11 cellular contexts compared by ENCODE assay signal in genomic region chr11:266676-267439, GRCh38. TPM values are rescaled to one million over a fixed set of nuclear protein-coding genes. Genes with fewer than 3 reads are reported as not detected.
DNase-seq lines count a peak whose midpoint lies in the region; ATAC-seq, FAIRE-seq and TF ChIP-seq lines count a peak whose summit lies in the region.
"Had no signal": no experiment of that assay in that cellular context is flagged by ENCODE, and none has a peak within 500 bp of the region (broad histone marks: within the 10 kb centered on the region; RNA-seq: fewer than 3 reads in every experiment).

No MANE protein-coding gene starts in this region.

- TF ChIP-seq EP300 in GM12878 (IDR thresholded peaks at IDR 0.05; ENCODE audit: borderline replicate concordance in 1 of 2, control insufficient read depth in 1 of 2, low read depth in 2 of 2, low read length in 2 of 2), result no peak

- 60% methylated on average over 4 of the region's 13 CpGs for WGBS in GM12878 (ENCODE audit: insufficient coverage, insufficient replicate concordance, low lambda C conversion rate, missing lambda C conversion rate)

- no peak overlapping the region for H3K4me2 ChIP-seq in GM12878 (ENCODE audit: control insufficient read depth, insufficient read depth)

- no peak for DNase-seq in activated CD4-positive, CD25-positive, alpha-beta regulatory T cell (lab: John Stamatoyannopoulos, UW)
- DNase-seq in SKM-1 (lab: John Stamatoyannopoulos, UW; ENCODE audit: unreplicated experiment) (peak; percentile 61), GM12878 (ENCODE audit: low read depth, low spot score) (no peak), NCI-H510A treated with DMSO at 0.1 percent for 48 hours (lab: John Stamatoyannopoulos, UW) (no peak), hepatic stellate cell (ENCODE audit: low spot score) (no peak)
- peak; percentile 40 for DNase-seq in stimulated activated CD4-positive, alpha-beta T cell treated with anti-CD3 and anti-CD28 coated beads, Interleukin-4, amount 100 ng/mL, for 24 hours

- intact Hi-C loops in GM12878 (cut with micrococcal nuclease; ENCODE audit: unreplicated experiment), result loop anchor here (10.0 kb wide), 1 partner anchor 88 kb away; no protein-coding TSS in a partner anchor

- SMC1A ChIA-PET in GM12878 (lab: Charles Lee; ENCODE audit: uncharacterized antibody, unreplicated experiment), result interaction anchor here (0.9 to 2.7 kb wide), 9 partner anchors 10 to 89 kb away, joined by 3 to 8 read pairs (median 4); partner anchors contain the start of genes BET1L and RIC8A

- in situ Hi-C loops in GM12878 (cut with MboI), result no loop called here

- peaks cover 14% of the 10 kb centered on the region for H3K4me1 ChIP-seq in GM12878 (ENCODE audit: control insufficient read depth, insufficient read depth, low read length)
- H3K4me1 ChIP-seq: right lobe of liver had no signal

- no peak overlapping the region for H3K27ac ChIP-seq in GM12878 (ENCODE audit: control insufficient read depth, insufficient read depth)

- no peaks in the 10 kb centered on the region for H3K27me3 ChIP-seq in GM12878 (replicated peaks in 1 of 2; ENCODE audit: control insufficient read depth in 2 of 2, insufficient read depth in 2 of 2, low read length in 1 of 2)
- H3K27me3 ChIP-seq: right lobe of liver had no signal

- H3K36me3 ChIP-seq in GM12878 (ENCODE audit: control insufficient read depth in 2 of 2, insufficient read depth in 2 of 2, low read length in 1 of 2), result no peaks in the 10 kb centered on the region
- H3K36me3 ChIP-seq: right lobe of liver had no signal

- no TSS peak for BruUV-seq in GM12878 (replicated peaks; lab: Mats Ljungman, UMichigan)

- TF ChIP-seq POLR2A in GM12878 (IDR thresholded peaks at IDR 0.05; ENCODE audit: low read depth, low read length), result no peak

- CTCF ChIA-PET in GM12878 (lab: Yijun Ruan, JAX), result interaction anchor here (0.9 to 4.2 kb wide), 6 partner anchors 9 to 183 kb away, joined by 3 to 37 read pairs (median 4); partner anchors contain the start of gene IFITM2

- no peak overlapping the region for H3K9ac ChIP-seq in GM12878 (ENCODE audit: control insufficient read depth, insufficient read depth, low read length)

- H3K4me3 ChIP-seq in GM12878, result no peak overlapping the region

- peak overlapping the region; percentile 29 for H2AFZ ChIP-seq in GM12878 (ENCODE audit: control insufficient read depth, low read depth, low read length)

- peaks cover 7% of the 10 kb centered on the region for H3K79me2 ChIP-seq in GM12878 (ENCODE audit: control insufficient read depth, insufficient read depth, low read length)

- TF ChIP-seq RAD21 in GM12878 (IDR thresholded peaks at IDR 0.05; ENCODE audit: insufficient read depth, low read depth, low read length), result no peak

- POLR2A ChIA-PET in GM12878 (lab: Charles Lee), result interaction anchor here (1.1 to 2.5 kb wide), 7 partner anchors 9 to 88 kb away, joined by 3 to 35 read pairs (median 11); partner anchors contain the start of genes BET1L, PGGHG and RIC8A

- RAD21 ChIA-PET in GM12878 (lab: Charles Lee; ENCODE audit: unreplicated experiment), result interaction anchor here (1.5 to 2.2 kb wide), 4 partner anchors 59 to 88 kb away, joined by 4 to 36 read pairs (median 7); partner anchors contain the start of genes BET1L and RIC8A

- ATAC-seq in activated CD4-positive, CD25-positive, alpha-beta regulatory T cell treated with anti-CD3 and anti-CD28 coated beads, Interleukin-2, amount 50 U/mL, for 24 hours, result peak; percentile 84
- no peak for ATAC-seq in GM12878
- no peak for ATAC-seq in GM21447 (IDR thresholded peaks at IDR 0.05; ENCODE audit: unreplicated experiment)

- no peaks in the 10 kb centered on the region for H4K20me1 ChIP-seq in GM12878 (ENCODE audit: control insufficient read depth, insufficient read depth)

- no peak for FAIRE-seq in GM12878 (lab: Jason Lieb, UNC)

- TF ChIP-seq CTCF in GM12878 (IDR thresholded peaks at IDR 0.05 in 2 of 3, conservative IDR thresholded peaks at IDR 0.05 in 1 of 3; ENCODE audit: control insufficient read depth in 2 of 3, extremely low read depth in 1 of 3, insufficient read depth in 1 of 3, low read depth in 3 of 3, low read length in 3 of 3), result no peak

- H3K9me3 ChIP-seq in GM12878 (replicated peaks; ENCODE audit: control insufficient read depth, insufficient read depth, low read length), result no peaks in the 10 kb centered on the region; the same call in 2 of the 3 replicates

RNA-seq across cellular contexts. Expression of gene NLRP6, which starts 11.3 kb away (rescaled TPM):
- total RNA-seq in GM12878 (2013; cell fraction: nucleolus; rRNA removed), result 1.3 and 2.2 TPM in 2 replicates
- 0.11 TPM in 1 of 2 replicates, not detected in the other for total RNA-seq in GM12878 (2014; rRNA removed)
- not detected in 2 replicates for total RNA-seq in GM12878 (2014; rRNA removed; fragmentation: Illumina TruSeq; extraction: Trizol)
- 0.11 TPM in 1 of 2 replicates, not detected in the other for total RNA-seq in GM12878 (2021)
- polyA plus RNA-seq in GM12878 (2011; ENCODE audit: low read depth), result not detected
- 0.03 TPM in 1 of 2 replicates, not detected in the other for polyA plus RNA-seq in GM12878 (2011; rRNA removed)
- polyA plus RNA-seq in GM12878 (2011; cell fraction: cytosol; rRNA removed), result 0.09 and 0.13 TPM in 2 replicates
- 0.28 and 0.45 TPM in 2 replicates for polyA plus RNA-seq in GM12878 (2011; cell fraction: nucleus; rRNA removed)
- 0.07 and 0.10 TPM in 2 replicates for polyA plus RNA-seq in GM12878 (2012)
- polyA plus RNA-seq in GM12878 (2014; fragmentation: Illumina TruSeq; extraction: Trizol), result not detected in 2 replicates
- polyA plus RNA-seq in GM12878 (2014; fragmentation: Nextera tagmentation; extraction: Ambion mirVana), result not detected
- not detected in 2 replicates for polyA plus RNA-seq in GM12878 (2014; rRNA removed)
- polyA plus RNA-seq in GM12878 (2016; fragmentation: Nextera tagmentation; extraction: Ambion mirVana), result not detected
- polyA minus RNA-seq in GM12878 (2011; rRNA and poly(A)+ RNA removed), result 0.10 TPM in 1 of 2 replicates, not detected in the other
- not detected in 2 replicates for polyA minus RNA-seq in GM12878 (2011; cell fraction: cytosol; rRNA and poly(A)+ RNA removed)
- 0.24 and 0.57 TPM in 2 replicates for polyA minus RNA-seq in GM12878 (2011; cell fraction: nucleus; rRNA and poly(A)+ RNA removed)
- total RNA-seq: A172 had no signal

RNA-seq across cellular contexts. Expression of gene PGGHG, which starts 22.1 kb away (rescaled TPM):
- total RNA-seq in GM12878 (2013; cell fraction: nucleolus; rRNA removed), result 80.7 and 93.8 TPM in 2 replicates
- total RNA-seq in GM12878 (2014; rRNA removed) (3.5 and 3.9 TPM in 2 replicates), GM12878 (2014; rRNA removed; fragmentation: Illumina TruSeq; extraction: Trizol) (1.3 and 1.9 TPM in 2 replicates), GM12878 (2021) (7.3 and 8.2 TPM in 2 replicates)
- 13.0 TPM for polyA plus RNA-seq in GM12878 (2011; ENCODE audit: low read depth)
- polyA plus RNA-seq in GM12878 (2011; rRNA removed) (1.7 and 2.9 TPM in 2 replicates), GM12878 (2014; fragmentation: Illumina TruSeq; extraction: Trizol) (0.17 and 1.5 TPM in 2 replicates), GM12878 (2014; fragmentation: Nextera tagmentation; extraction: Ambion mirVana) (under 1 TPM; 0.10 to 0.27 TPM), GM12878 (2014; rRNA removed) (7.9 and 8.3 TPM in 2 replicates), GM12878 (2016; fragmentation: Nextera tagmentation; extraction: Ambion mirVana) (1 to 10 TPM; 1.0 to 1.7 TPM)
- polyA plus RNA-seq in GM12878 (2011; cell fraction: cytosol; rRNA removed), result 2.1 and 4.4 TPM in 2 replicates
- polyA plus RNA-seq in GM12878 (2011; cell fraction: nucleus; rRNA removed), result 82.4 and 97.9 TPM in 2 replicates
- 34.6 and 36.7 TPM in 2 replicates for polyA plus RNA-seq in GM12878 (2012)
- polyA minus RNA-seq in GM12878 (2011; rRNA and poly(A)+ RNA removed), result 0.80 and 2.4 TPM in 2 replicates
- polyA minus RNA-seq in GM12878 (2011; cell fraction: cytosol; rRNA and poly(A)+ RNA removed), result 0.80 and 1.1 TPM in 2 replicates
- 7.3 and 13.1 TPM in 2 replicates for polyA minus RNA-seq in GM12878 (2011; cell fraction: nucleus; rRNA and poly(A)+ RNA removed)

RNA-seq across cellular contexts. Expression of gene PSMD13, which starts 30.1 kb away (rescaled TPM):
- total RNA-seq in GM12878 (2013; cell fraction: nucleolus; rRNA removed), result 72.9 and 74.9 TPM in 2 replicates
- 173 and 184 TPM in 2 replicates for total RNA-seq in GM12878 (2014; rRNA removed)
- 131 and 141 TPM in 2 replicates for total RNA-seq in GM12878 (2014; rRNA removed; fragmentation: Illumina TruSeq; extraction: Trizol)
- 160 and 163 TPM in 2 replicates for total RNA-seq in GM12878 (2021)
- polyA plus RNA-seq in GM12878 (2011; ENCODE audit: low read depth), result 82.9 TPM
- polyA plus RNA-seq in GM12878 (2011; rRNA removed), result 159 and 169 TPM in 2 replicates
- 181 and 204 TPM in 2 replicates for polyA plus RNA-seq in GM12878 (2011; cell fraction: cytosol; rRNA removed)
- polyA plus RNA-seq in GM12878 (2011; cell fraction: nucleus; rRNA removed), result 151 and 175 TPM in 2 replicates
- 108 and 124 TPM in 2 replicates for polyA plus RNA-seq in GM12878 (2012)
- polyA plus RNA-seq in GM12878 (2014; fragmentation: Illumina TruSeq; extraction: Trizol), result 164 and 170 TPM in 2 replicates
- polyA plus RNA-seq in GM12878 (2014; fragmentation: Nextera tagmentation; extraction: Ambion mirVana), result 100 to 1,000 TPM; 198 to 221 TPM
- 169 and 193 TPM in 2 replicates for polyA plus RNA-seq in GM12878 (2014; rRNA removed)
- polyA plus RNA-seq in GM12878 (2016; fragmentation: Nextera tagmentation; extraction: Ambion mirVana), result 100 to 1,000 TPM; 277 to 303 TPM
- 71.0 and 89.0 TPM in 2 replicates for polyA minus RNA-seq in GM12878 (2011; rRNA and poly(A)+ RNA removed)
- polyA minus RNA-seq in GM12878 (2011; cell fraction: cytosol; rRNA and poly(A)+ RNA removed), result 26.2 and 34.4 TPM in 2 replicates
- 33.7 and 39.5 TPM in 2 replicates for polyA minus RNA-seq in GM12878 (2011; cell fraction: nucleus; rRNA and poly(A)+ RNA removed)

RNA-seq across cellular contexts. Expression of gene SIRT3, which starts 30.7 kb away (rescaled TPM):
- 26.5 and 33.8 TPM in 2 replicates for total RNA-seq in GM12878 (2013; cell fraction: nucleolus; rRNA removed)
- 12.4 and 13.3 TPM in 2 replicates for total RNA-seq in GM12878 (2014; rRNA removed)
- 7.1 and 8.5 TPM in 2 replicates for total RNA-seq in GM12878 (2014; rRNA removed; fragmentation: Illumina TruSeq; extraction: Trizol)
- total RNA-seq in GM12878 (2021), result 12.9 and 15.1 TPM in 2 replicates
- polyA plus RNA-seq in GM12878 (2011; ENCODE audit: low read depth), result 11.2 TPM
- polyA plus RNA-seq in GM12878 (2011; rRNA removed), result 15.8 and 18.8 TPM in 2 replicates
- polyA plus RNA-seq in GM12878 (2011; cell fraction: cytosol; rRNA removed), result 26.1 and 26.7 TPM in 2 replicates
- polyA plus RNA-seq in GM12878 (2011; cell fraction: nucleus; rRNA removed), result 44.2 and 52.4 TPM in 2 replicates
- 21.5 and 28.2 TPM in 2 replicates for polyA plus RNA-seq in GM12878 (2012)
- polyA plus RNA-seq in GM12878 (2014; fragmentation: Illumina TruSeq; extraction: Trizol), result 11.8 and 19.4 TPM in 2 replicates
- 1 to 10 TPM in 1 of 2 experiments, under 1 TPM in 1; 0.90 to 2.8 TPM for polyA plus RNA-seq in GM12878 (2014; fragmentation: Nextera tagmentation; extraction: Ambion mirVana)
- 22.6 and 23.2 TPM in 2 replicates for polyA plus RNA-seq in GM12878 (2014; rRNA removed)
- 10 to 100 TPM; 11.4 to 12.9 TPM for polyA plus RNA-seq in GM12878 (2016; fragmentation: Nextera tagmentation; extraction: Ambion mirVana)
- polyA minus RNA-seq in GM12878 (2011; rRNA and poly(A)+ RNA removed), result 6.3 and 21.2 TPM in 2 replicates
- 2.8 and 5.7 TPM in 2 replicates for polyA minus RNA-seq in GM12878 (2011; cell fraction: cytosol; rRNA and poly(A)+ RNA removed)
- 10.2 and 16.3 TPM in 2 replicates for polyA minus RNA-seq in GM12878 (2011; cell fraction: nucleus; rRNA and poly(A)+ RNA removed)

RNA-seq across cellular contexts. Expression of gene IFITM5, which starts 32.5 kb away (rescaled TPM):
- not detected in 2 replicates for total RNA-seq in GM12878 (2013; cell fraction: nucleolus; rRNA removed)
- total RNA-seq in GM12878 (2014; rRNA removed) (not detected in 2 replicates), GM12878 (2014; rRNA removed; fragmentation: Illumina TruSeq; extraction: Trizol) (not detected in 2 replicates), GM12878 (2021) (not detected in 2 replicates)
- not detected for polyA plus RNA-seq in GM12878 (2011; ENCODE audit: low read depth)
- polyA plus RNA-seq in GM12878 (2011; rRNA removed) (not detected in 2 replicates), GM12878 (2014; fragmentation: Illumina TruSeq; extraction: Trizol) (not detected in 2 replicates), GM12878 (2014; fragmentation: Nextera tagmentation; extraction: Ambion mirVana) (not detected), GM12878 (2014; rRNA removed) (not detected in 2 replicates), GM12878 (2016; fragmentation: Nextera tagmentation; extraction: Ambion mirVana) (not detected)
- not detected in 2 replicates for polyA plus RNA-seq in GM12878 (2011; cell fraction: cytosol; rRNA removed)
- polyA plus RNA-seq in GM12878 (2011; cell fraction: nucleus; rRNA removed), result not detected in 2 replicates
- polyA plus RNA-seq in GM12878 (2012), result not detected in 2 replicates
- not detected in 2 replicates for polyA minus RNA-seq in GM12878 (2011; rRNA and poly(A)+ RNA removed)
- not detected in 2 replicates for polyA minus RNA-seq in GM12878 (2011; cell fraction: cytosol; rRNA and poly(A)+ RNA removed)
- polyA minus RNA-seq in GM12878 (2011; cell fraction: nucleus; rRNA and poly(A)+ RNA removed), result not detected in 2 replicates
- total RNA-seq: A172, left cardiac atrium, right lobe of liver had no signal

Comparison
In these comparisons a context has a peak if more than half of its experiments do, and no peak if none do; other contexts are left out.
1. ATAC-seq: peak in activated CD4-positive, CD25-positive, alpha-beta regulatory T cell treated with anti-CD3 and anti-CD28 coated beads, Interleukin-2, amount 50 U/mL, for 24 hours (2 of 2); none in GM12878 (single experiment) and GM21447 (single experiment).
2. DNase-seq: peak in SKM-1 (single experiment) and stimulated activated CD4-positive, alpha-beta T cell treated with anti-CD3 and anti-CD28 coated beads, Interleukin-4, amount 100 ng/mL, for 24 hours (single experiment); none in activated CD4-positive, CD25-positive, alpha-beta regulatory T cell (0 of 4), GM12878 (single experiment), NCI-H510A treated with DMSO at 0.1 percent for 48 hours (single experiment) and hepatic stellate cell (single experiment).